16 cellular contexts compared by ENCODE assay signal in genomic region chr14:101915871-101916815, GRCh38. TPM values are rescaled to one million over a fixed set of nuclear protein-coding genes. Genes with fewer than 3 reads are reported as not detected.
DNase-seq lines count a peak whose midpoint lies in the region; ATAC-seq, FAIRE-seq and TF ChIP-seq lines count a peak whose summit lies in the region.
"Had no signal": no experiment of that assay in that cellular context is flagged by ENCODE, and none has a peak within 500 bp of the region (broad histone marks: within the 10 kb centered on the region; RNA-seq: fewer than 3 reads in every experiment).

No MANE protein-coding gene starts in this region.

- peak; percentile 9 for ATAC-seq in activated CD8-positive, alpha-beta T cell treated with anti-CD3 and anti-CD28 coated beads, Interleukin-2, amount 10 ng/mL, durations not matched to agents 7 days and 5 days
- ATAC-seq in right cardiac atrium: peak; percentile 33 to 42
- ATAC-seq in stimulated activated naive B cell treated with anti-CD40 and anti-IgM and Interleukin-4, amounts not matched to agents 10 μg/mL and 1 μg/mL and 100 μg/mL, for 72 hours (replicated peaks): no peak

- H3K27ac ChIP-seq in right cardiac atrium (ENCODE audit: low read length): no peak overlapping the region
- H3K27ac ChIP-seq: HL-60, right lobe of liver had no signal

- intact Hi-C loops in right cardiac atrium (cut with DNase I): no loop called here

- peak overlapping the region; percentile 83 for H3K27ac Mint-ChIP-seq in activated T-cell treated with anti-CD3 and anti-CD28 coated beads, Interleukin-2, amount 50 U/mL, for 24 hours
- H3K27ac Mint-ChIP-seq in activated CD8-positive, alpha-beta T cell treated with anti-CD3 and anti-CD28 coated beads, Interleukin-2, amount 10 ng/mL, durations not matched to agents 7 days and 5 days: peak overlapping the region; percentile 68
- peak overlapping the region; percentile 86 for H3K27ac Mint-ChIP-seq in stimulated activated naive B cell treated with anti-CD40 and anti-IgM and Interleukin-4, amounts not matched to agents 10 μg/mL and 1 μg/mL and 100 μg/mL, for 72 hours

- WGBS in right cardiac atrium: 91% methylated on average over 23 of the region's 23 CpGs

- FAIRE-seq in H54 (lab: Jason Lieb, UNC): no peak

- TF ChIP-seq POLR2A in H54 (IDR thresholded peaks at IDR 0.05; ENCODE audit: low read depth, low read length): no peak

- H3K9me3 Mint-ChIP-seq in activated T-cell treated with anti-CD3 and anti-CD28 coated beads, Interleukin-2, amount 50 U/mL, for 24 hours: no peaks in the 10 kb centered on the region
- H3K9me3 Mint-ChIP-seq in activated CD8-positive, alpha-beta T cell treated with anti-CD3 and anti-CD28 coated beads, Interleukin-2, amount 10 ng/mL, durations not matched to agents 7 days and 5 days (ENCODE audit: insufficient read depth): no peaks in the 10 kb centered on the region
- H3K9me3 Mint-ChIP-seq in stimulated activated naive B cell treated with anti-CD40 and anti-IgM and Interleukin-4, amounts not matched to agents 10 μg/mL and 1 μg/mL and 100 μg/mL, for 72 hours: no peaks in the 10 kb centered on the region

- POLR2A ChIA-PET in activated CD8-positive, alpha-beta T cell treated with anti-CD3 and anti-CD28 coated beads, Interleukin-2, amount 10 ng/mL, durations not matched to agents 7 days and 5 days (lab: Charles Lee): no interaction called here

- H3K4me3 ChIP-seq in right cardiac atrium (ENCODE audit: low read length): no peak overlapping the region
- H3K4me3 ChIP-seq: HAP-1, right lobe of liver had no signal

- H3K9me3 ChIP-seq in right cardiac atrium (ENCODE audit: control insufficient read depth, low read length): no peaks in the 10 kb centered on the region
- H3K9me3 ChIP-seq: HAP-1, right lobe of liver had no signal

- no peaks in the 10 kb centered on the region for H3K27me3 Mint-ChIP-seq in activated T-cell treated with anti-CD3 and anti-CD28 coated beads, Interleukin-2, amount 50 U/mL, for 24 hours
- no peaks in the 10 kb centered on the region for H3K27me3 Mint-ChIP-seq in activated CD8-positive, alpha-beta T cell treated with anti-CD3 and anti-CD28 coated beads, Interleukin-2, amount 10 ng/mL, durations not matched to agents 7 days and 5 days (ENCODE audit: low read depth)
- no peaks in the 10 kb centered on the region for H3K27me3 Mint-ChIP-seq in stimulated activated naive B cell treated with anti-CD40 and anti-IgM and Interleukin-4, amounts not matched to agents 10 μg/mL and 1 μg/mL and 100 μg/mL, for 72 hours

- H3K4me1 ChIP-seq in right cardiac atrium (ENCODE audit: control insufficient read depth, insufficient read depth, low read length): no peaks in the 10 kb centered on the region
- H3K4me1 ChIP-seq: HAP-1, right lobe of liver had no signal

- no peak for DNase-seq in activated T-cell treated with anti-CD3 and anti-CD28 coated beads, Interleukin-2, amount 50 U/mL, for 24 hours
- DNase-seq in activated T-cell treated with anti-CD3 and anti-CD28 coated beads, Interleukin-2, amount 50 U/mL, for 48 hours: no peak
- DNase-seq in activated CD8-positive, alpha-beta T cell treated with anti-CD3 and anti-CD28 coated beads, Interleukin-2, amount 10 ng/mL, durations not matched to agents 7 days and 5 days: no peak
- no peak for DNase-seq in right cardiac atrium
- DNase-seq in stimulated activated naive B cell treated with anti-CD40 and anti-IgM and Interleukin-4, amounts not matched to agents 10 μg/mL and 1 μg/mL and 100 μg/mL, for 72 hours: no peak
- no peak for DNase-seq in GOT3 (lab: John Stamatoyannopoulos, UW)
- DNase-seq in H54 (ENCODE audit: insufficient read length, low spot score): no peak
- no peak for DNase-seq in GDM1 (lab: John Stamatoyannopoulos, UW)
- DNase-seq: activated CD4-positive, CD25-positive, alpha-beta regulatory T cell treated with anti-CD3 and anti-CD28 coated beads, Interleukin-2, amount 50 U/mL, for 72 hours; activated gamma-delta T cell treated with Interleukin-2 at 50 U/mL for 16 hours; NCI-H1694 treated with DMSO at 0.1 percent for 48 hours; NCI-H510A; right lobe of liver; stimulated activated naive CD4-positive, alpha-beta T cell treated with Interleukin-2 at 50 U/mL for 16 hours had no signal

- H3K4me1 Mint-ChIP-seq in activated T-cell treated with anti-CD3 and anti-CD28 coated beads, Interleukin-2, amount 50 U/mL, for 24 hours (ENCODE audit: low read depth): no peaks in the 10 kb centered on the region
- no peaks in the 10 kb centered on the region for H3K4me1 Mint-ChIP-seq in activated CD8-positive, alpha-beta T cell treated with anti-CD3 and anti-CD28 coated beads, Interleukin-2, amount 10 ng/mL, durations not matched to agents 7 days and 5 days (ENCODE audit: low read depth)
- H3K4me1 Mint-ChIP-seq in stimulated activated naive B cell treated with anti-CD40 and anti-IgM and Interleukin-4, amounts not matched to agents 10 μg/mL and 1 μg/mL and 100 μg/mL, for 72 hours: peaks cover 0 to 7% of the 10 kb centered on the region in 2 donors

- CTCF ChIA-PET in activated CD8-positive, alpha-beta T cell treated with anti-CD3 and anti-CD28 coated beads, Interleukin-2, amount 10 ng/mL, durations not matched to agents 7 days and 5 days (lab: Charles Lee): no interaction called here

- no peaks in the 10 kb centered on the region for H3K27me3 ChIP-seq in right cardiac atrium (ENCODE audit: control insufficient read depth, insufficient read depth)
- H3K27me3 ChIP-seq: right lobe of liver had no signal

- peaks cover 86% of the 10 kb centered on the region for H3K36me3 Mint-ChIP-seq in activated T-cell treated with anti-CD3 and anti-CD28 coated beads, Interleukin-2, amount 50 U/mL, for 24 hours (ENCODE audit: low read depth)
- peaks cover 34% of the 10 kb centered on the region for H3K36me3 Mint-ChIP-seq in activated CD8-positive, alpha-beta T cell treated with anti-CD3 and anti-CD28 coated beads, Interleukin-2, amount 10 ng/mL, durations not matched to agents 7 days and 5 days (ENCODE audit: low read depth)
- peaks cover 33 to 50% of the 10 kb centered on the region in 2 donors for H3K36me3 Mint-ChIP-seq in stimulated activated naive B cell treated with anti-CD40 and anti-IgM and Interleukin-4, amounts not matched to agents 10 μg/mL and 1 μg/mL and 100 μg/mL, for 72 hours

- H3K4me3 Mint-ChIP-seq in activated T-cell treated with anti-CD3 and anti-CD28 coated beads, Interleukin-2, amount 50 U/mL, for 24 hours: no peak overlapping the region
- no peak overlapping the region for H3K4me3 Mint-ChIP-seq in activated CD8-positive, alpha-beta T cell treated with anti-CD3 and anti-CD28 coated beads, Interleukin-2, amount 10 ng/mL, durations not matched to agents 7 days and 5 days
- peak overlapping the region in 1 of 2 donors; percentile 43 for H3K4me3 Mint-ChIP-seq in stimulated activated naive B cell treated with anti-CD40 and anti-IgM and Interleukin-4, amounts not matched to agents 10 μg/mL and 1 μg/mL and 100 μg/mL, for 72 hours

RNA-seq across cellular contexts. Expression of gene DYNC1H1, which starts 48.2 kb away (rescaled TPM):
- total RNA-seq in activated CD8-positive, alpha-beta T cell treated with anti-CD3 and anti-CD28 coated beads, Interleukin-2, amount 10 ng/mL, durations not matched to agents 7 days and 5 days: 100 to 1,000 TPM; 271 to 274 TPM
- 100 to 1,000 TPM; 287 to 411 (median 341) TPM for total RNA-seq in right cardiac atrium
- polyA plus RNA-seq in right cardiac atrium: 188 TPM

Comparison
In these comparisons a context has a peak if more than half of its experiments do, and no peak if none do; other contexts are left out.
1. ATAC-seq: peak in activated CD8-positive, alpha-beta T cell treated with anti-CD3 and anti-CD28 coated beads, Interleukin-2, amount 10 ng/mL, durations not matched to agents 7 days and 5 days (single experiment) and right cardiac atrium (2 of 2); none in stimulated activated naive B cell treated with anti-CD40 and anti-IgM and Interleukin-4, amounts not matched to agents 10 μg/mL and 1 μg/mL and 100 μg/mL, for 72 hours (0 of 2).
2. Peak in every context shown above with its lines, with median percentiles within 50 percentile points of each other: H3K27ac Mint-ChIP-seq.